ENCODE assay signal across 21 cellular contexts in genomic region chr9:120558454-120558853, GRCh38. TPM values are rescaled to one million over a fixed set of nuclear protein-coding genes. Genes with fewer than 3 reads are reported as not detected.
A peak's percentile ranks its signal among the peaks of the same experiment; 100 is the strongest.
DNase-seq lines count a peak whose midpoint lies in the region; ATAC-seq and TF ChIP-seq lines count a peak whose summit lies in the region.
"Had no signal": no experiment of that assay in that cellular context is flagged by ENCODE, and none has a peak within 500 bp of the region (broad histone marks: within the 10 kb centered on the region; RNA-seq: fewer than 3 reads in every experiment).

No MANE protein-coding gene starts in this region.

- H3K23ac ChIP-seq in H9 (ENCODE audit: insufficient read length, low read depth, low read length) = no peak overlapping the region

- no peaks in the 10 kb centered on the region for H3K9me3 Mint-ChIP-seq in activated T-cell treated with anti-CD3 and anti-CD28 coated beads, Interleukin-2, amount 50 U/mL, for 24 hours
- H3K9me3 Mint-ChIP-seq in H9 (no peaks in the 10 kb centered on the region), endothelial cell (ENCODE audit: unreplicated experiment) (no peaks in the 10 kb centered on the region)
- no peaks in the 10 kb centered on the region for H3K9me3 Mint-ChIP-seq in stimulated activated effector memory CD8-positive, alpha-beta T cell treated with anti-CD3 and anti-CD28 coated beads, Interleukin-12 subunit alpha, Interleukin-12 subunit beta, amount 100 ng/mL, for 72 hours

- no peak overlapping the region for H3K56ac ChIP-seq in H9 (ENCODE audit: insufficient read length, low read depth, low read length)

- H4K5ac ChIP-seq in H9 (ENCODE audit: insufficient read length, low read depth, low read length) = no peak overlapping the region

- H3K4me1 ChIP-seq in H9 (ENCODE audit: insufficient read depth, low read length) = no peaks in the 10 kb centered on the region

- H2AK5ac ChIP-seq in H9 (ENCODE audit: insufficient read length, low read length) = no peak overlapping the region

- H4K91ac ChIP-seq in H9 (ENCODE audit: insufficient read length, low read depth, low read length) = no peak overlapping the region

- no peak overlapping the region for H3K27ac ChIP-seq in H9 (ENCODE audit: insufficient read length, low read depth, low read length)
- H3K27ac ChIP-seq: C4-2B had no signal

- no peak for DNase-seq in activated T-cell treated with anti-CD3 and anti-CD28 coated beads, Interleukin-2, amount 50 U/mL, for 24 hours
- DNase-seq in activated T-cell treated with anti-CD3 and anti-CD28 coated beads for 4 hours (no peak), H9 (no peak), endothelial cell (ENCODE audit: low spot score) (no peak)
- DNase-seq in stimulated activated effector memory CD8-positive, alpha-beta T cell treated with anti-CD3 and anti-CD28 coated beads, Interleukin-12 subunit alpha, Interleukin-12 subunit beta, amount 100 ng/mL, for 72 hours (ENCODE audit: low spot score in 2 of 2) = no peak
- no peak for DNase-seq in stimulated activated CD4-positive, alpha-beta T cell treated with anti-CD3 and anti-CD28 coated beads, Interleukin-2, amount 100 ng/mL, for 24 hours
- DNase-seq: DMS53, GDM1, GOT3, KG1, NCI-H1105, NCI-H146, NCI-H2029, NCI-H226, NCI-H510A treated with DMSO at 0.1 percent for 48 hours, NCI-H748 treated with DMSO at 0.1 percent for 48 hours, SIG-M5 had no signal

- no peak overlapping the region for H2BK15ac ChIP-seq in H9 (ENCODE audit: low read depth, low read length)

- no peaks in the 10 kb centered on the region for H4K20me1 ChIP-seq in H9 (ENCODE audit: control insufficient read depth, insufficient read depth, insufficient read length)

- no peak overlapping the region for H3K14ac ChIP-seq in H9 (ENCODE audit: insufficient read depth, low read length)

- no peak for TF ChIP-seq CTCF in H9 (conservative IDR thresholded peaks at IDR 0.05)
- no peak for TF ChIP-seq CTCF in endothelial cell (IDR thresholded peaks at IDR 0.05; ENCODE audit: unreplicated experiment)

- no peaks in the 10 kb centered on the region for H3K9me3 ChIP-seq in H9 (ENCODE audit: control insufficient read depth, low read depth, low read length)

- no peak overlapping the region for H3K4me3 Mint-ChIP-seq in activated T-cell treated with anti-CD3 and anti-CD28 coated beads, Interleukin-2, amount 50 U/mL, for 24 hours
- H3K4me3 Mint-ChIP-seq in H9 (no peak overlapping the region), endothelial cell (ENCODE audit: unreplicated experiment) (no peak overlapping the region)
- no peak overlapping the region for H3K4me3 Mint-ChIP-seq in stimulated activated effector memory CD8-positive, alpha-beta T cell treated with anti-CD3 and anti-CD28 coated beads, Interleukin-12 subunit alpha, Interleukin-12 subunit beta, amount 100 ng/mL, for 72 hours

- H3K9ac ChIP-seq in H9 (ENCODE audit: extremely low read depth, insufficient read length, low read length) = no peak overlapping the region

- H2AFZ ChIP-seq in H9 (ENCODE audit: low read length) = no peak overlapping the region

- no peak overlapping the region for H3K18ac ChIP-seq in H9 (ENCODE audit: insufficient read length, low read depth, low read length)

- no peaks in the 10 kb centered on the region for H3K27me3 ChIP-seq in H9 (ENCODE audit: insufficient read depth, low read length)

- no peak overlapping the region for H3K4ac ChIP-seq in H9 (ENCODE audit: low read depth, low read length)

- peaks cover 7% of the 10 kb centered on the region for H3K4me1 Mint-ChIP-seq in activated T-cell treated with anti-CD3 and anti-CD28 coated beads, Interleukin-2, amount 50 U/mL, for 24 hours (ENCODE audit: low read depth)
- no peaks in the 10 kb centered on the region for H3K4me1 Mint-ChIP-seq in H9
- H3K4me1 Mint-ChIP-seq in endothelial cell (ENCODE audit: unreplicated experiment) = peaks cover 6% of the 10 kb centered on the region
- peaks cover 18% of the 10 kb centered on the region for H3K4me1 Mint-ChIP-seq in stimulated activated effector memory CD8-positive, alpha-beta T cell treated with anti-CD3 and anti-CD28 coated beads, Interleukin-12 subunit alpha, Interleukin-12 subunit beta, amount 100 ng/mL, for 72 hours

- H4K8ac ChIP-seq in H9 (replicated peaks; ENCODE audit: insufficient read length, low read depth, low read length) = no peak overlapping the region

- H3K79me1 ChIP-seq in H9 (ENCODE audit: insufficient read depth, low read depth, low read length, poor library complexity, severe bottlenecking) = peaks cover 6% of the 10 kb centered on the region

- H3T11ph ChIP-seq in H9 (ENCODE audit: low read length) = no peak overlapping the region

- ATAC-seq in stimulated activated effector memory CD8-positive, alpha-beta T cell treated with anti-CD3 and anti-CD28 coated beads, Interleukin-12 subunit alpha, Interleukin-12 subunit beta, amount 100 ng/mL, for 72 hours = no peak
- ATAC-seq in HG02759 (IDR thresholded peaks at IDR 0.05; ENCODE audit: unreplicated experiment) = no peak
- ATAC-seq: HCT116, Panc1 had no signal

- H3K27ac Mint-ChIP-seq in activated T-cell treated with anti-CD3 and anti-CD28 coated beads, Interleukin-2, amount 50 U/mL, for 24 hours = peak overlapping the region; percentile 39
- peak overlapping the region in 2 of 3 experiments; percentile 5 to 54; a peak in 4 of 7 replicates for H3K27ac Mint-ChIP-seq in H9
- H3K27ac Mint-ChIP-seq in endothelial cell (ENCODE audit: unreplicated experiment) = peak overlapping the region; percentile 15
- peak overlapping the region; percentile 16 for H3K27ac Mint-ChIP-seq in stimulated activated effector memory CD8-positive, alpha-beta T cell treated with anti-CD3 and anti-CD28 coated beads, Interleukin-12 subunit alpha, Interleukin-12 subunit beta, amount 100 ng/mL, for 72 hours

- H2BK120ac ChIP-seq in H9 (ENCODE audit: low read depth, low read length, poor library complexity, severe bottlenecking) = no peak overlapping the region

- no CpG with 5 or more reads among the region's 3 CpGs for WGBS in H9 (ENCODE audit: extremely low coverage, insufficient read length, low lambda C conversion rate)

- H3K79me2 ChIP-seq in H9 (ENCODE audit: insufficient read depth, low read length) = no peaks in the 10 kb centered on the region; the same call in 1 of the 2 replicates

- no peaks in the 10 kb centered on the region for H3K23me2 ChIP-seq in H9 (ENCODE audit: insufficient read length, low read depth, low read length, poor library complexity, severe bottlenecking)

- no peaks in the 10 kb centered on the region for H3K27me3 Mint-ChIP-seq in activated T-cell treated with anti-CD3 and anti-CD28 coated beads, Interleukin-2, amount 50 U/mL, for 24 hours
- no peaks in the 10 kb centered on the region for H3K27me3 Mint-ChIP-seq in H9 (ENCODE audit: low read depth)
- H3K27me3 Mint-ChIP-seq in endothelial cell (ENCODE audit: unreplicated experiment) = peaks cover 5% of the 10 kb centered on the region

- H2BK12ac ChIP-seq in H9 (ENCODE audit: insufficient read length, low read depth, low read length) = no peak overlapping the region

- H2BK5ac ChIP-seq in H9 (ENCODE audit: insufficient read length, low read length) = no peak overlapping the region

- no peak overlapping the region for H2BK20ac ChIP-seq in H9 (ENCODE audit: low read depth, low read length, poor library complexity, severe bottlenecking)

- H3K4me2 ChIP-seq in H9 (ENCODE audit: insufficient read depth, insufficient read length, low read length) = no peak overlapping the region

- peaks cover 78% of the 10 kb centered on the region for H3K36me3 Mint-ChIP-seq in activated T-cell treated with anti-CD3 and anti-CD28 coated beads, Interleukin-2, amount 50 U/mL, for 24 hours (ENCODE audit: low read depth)
- H3K36me3 Mint-ChIP-seq in H9 (ENCODE audit: insufficient read depth in 1 of 3, low read depth in 3 of 3) (peaks cover 7 to 25% (median 23%) of the 10 kb centered on the region in 3 experiments; a peak in 6 of 7 replicates), endothelial cell (ENCODE audit: low read depth, unreplicated experiment) (peaks cover 18% of the 10 kb centered on the region)
- peaks cover 87% of the 10 kb centered on the region for H3K36me3 Mint-ChIP-seq in stimulated activated effector memory CD8-positive, alpha-beta T cell treated with anti-CD3 and anti-CD28 coated beads, Interleukin-12 subunit alpha, Interleukin-12 subunit beta, amount 100 ng/mL, for 72 hours

RNA-seq across cellular contexts. Expression of gene CDK5RAP2, which starts 21.5 kb away (rescaled TPM):
- 51.9 and 56.4 TPM in 2 replicates for total RNA-seq in H9 (2021)
- total RNA-seq in endothelial cell (ENCODE audit: unreplicated experiment) = 50.8 TPM
